Comparison of ENCODE assay signal across 2 cellular contexts in the genomic region with DNA sequence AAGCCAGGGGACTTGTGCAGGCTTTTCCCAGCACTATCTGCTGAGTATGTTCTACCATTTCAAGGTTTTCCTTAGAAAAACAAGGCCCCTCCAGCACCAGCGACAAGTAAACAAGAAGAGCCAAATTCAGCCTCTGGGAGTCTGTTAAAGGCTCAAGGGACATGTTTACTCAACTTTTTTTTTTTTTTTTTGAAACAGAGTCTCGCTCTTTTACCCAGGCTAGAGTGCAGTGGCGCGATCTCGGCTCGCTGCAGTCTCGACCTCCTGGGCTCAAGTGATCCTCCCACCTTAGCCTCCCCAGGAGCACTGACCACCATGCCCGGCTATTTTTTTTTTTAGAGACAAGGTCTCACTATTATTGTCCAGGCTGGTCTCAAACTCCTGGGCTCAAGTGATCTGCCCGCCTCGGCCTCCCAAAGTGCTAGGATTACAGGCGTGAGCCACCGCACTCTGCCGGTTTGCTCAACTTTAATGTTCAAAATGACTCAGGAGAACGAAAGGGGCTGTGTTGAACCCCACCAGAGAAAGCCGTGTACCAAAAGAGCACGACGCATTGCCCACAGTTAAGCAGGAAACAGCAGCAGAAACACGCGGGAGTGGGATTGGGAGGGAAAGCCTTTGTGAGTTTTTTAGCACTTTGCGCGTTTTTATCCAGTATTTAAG.
A peak's percentile ranks its signal among the peaks of the same experiment; 100 is the strongest.
TF ChIP-seq lines count a peak whose summit lies in the region.

No MANE protein-coding gene starts in this region.

TF ChIP-seq in GM12878, 131 proteins besides CTCF, POLR2A, EP300 and RAD21:
- no peak for TF ChIP-seq NR2F1 (conservative IDR thresholded peaks at IDR 0.05)
- TF ChIP-seq KLF5 (IDR thresholded peaks at IDR 0.05; ENCODE audit: partially characterized antibody): no peak
- no peak for TF ChIP-seq CBFB (IDR thresholded peaks at IDR 0.05; ENCODE audit: low read depth)
- TF ChIP-seq JUNB (IDR thresholded peaks at IDR 0.05): peak; percentile 45
- no peak for TF ChIP-seq PAX5 (IDR thresholded peaks at IDR 0.05; ENCODE audit: borderline replicate concordance, low read depth, low read length)
- TF ChIP-seq, protein P1, sequence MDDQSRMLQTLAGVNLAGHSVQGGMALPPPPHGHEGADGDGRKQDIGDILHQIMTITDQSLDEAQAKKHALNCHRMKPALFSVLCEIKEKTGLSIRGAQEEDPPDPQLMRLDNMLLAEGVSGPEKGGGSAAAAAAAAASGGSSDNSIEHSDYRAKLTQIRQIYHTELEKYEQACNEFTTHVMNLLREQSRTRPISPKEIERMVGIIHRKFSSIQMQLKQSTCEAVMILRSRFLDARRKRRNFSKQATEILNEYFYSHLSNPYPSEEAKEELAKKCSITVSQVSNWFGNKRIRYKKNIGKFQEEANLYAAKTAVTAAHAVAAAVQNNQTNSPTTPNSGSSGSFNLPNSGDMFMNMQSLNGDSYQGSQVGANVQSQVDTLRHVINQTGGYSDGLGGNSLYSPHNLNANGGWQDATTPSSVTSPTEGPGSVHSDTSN (IDR thresholded peaks at IDR 0.05; ENCODE audit: insufficient replicate concordance, low read depth, low read length): no peak
- no peak for TF ChIP-seq MTA2 (IDR thresholded peaks at IDR 0.05; ENCODE audit: low read depth)
- no peak for TF ChIP-seq DPF2 (IDR thresholded peaks at IDR 0.05)
- no peak for TF ChIP-seq BMI1 (IDR thresholded peaks at IDR 0.05; ENCODE audit: borderline replicate concordance)
- 0 out of 2 replicates have a peak, but pooled peaks have one; percentile 23 for TF ChIP-seq GATAD2B (conservative IDR thresholded peaks at IDR 0.05; ENCODE audit: low read depth)
TF ChIP-seq in GM12878: peak in this region for 2.

TF ChIP-seq in GM12891, 5 proteins besides CTCF, POLR2A, EP300 and RAD21:
- TF ChIP-seq TAF1 (IDR thresholded peaks at IDR 0.05; ENCODE audit: low read depth, low read length): no peak
- TF ChIP-seq SPI1 (IDR thresholded peaks at IDR 0.05; ENCODE audit: low read depth, low read length): no peak
- TF ChIP-seq POLR2AphosphoS5 (IDR thresholded peaks at IDR 0.05; ENCODE audit: low read depth, low read length): no peak
- TF ChIP-seq PAX5 (IDR thresholded peaks at IDR 0.05; ENCODE audit: insufficient read depth, low read length, severe bottlenecking): no peak
- no peak for TF ChIP-seq POU2F2 (IDR thresholded peaks at IDR 0.05; ENCODE audit: low read depth, low read length)
